2 cellular contexts compared by ENCODE assay signal in the genomic region with DNA sequence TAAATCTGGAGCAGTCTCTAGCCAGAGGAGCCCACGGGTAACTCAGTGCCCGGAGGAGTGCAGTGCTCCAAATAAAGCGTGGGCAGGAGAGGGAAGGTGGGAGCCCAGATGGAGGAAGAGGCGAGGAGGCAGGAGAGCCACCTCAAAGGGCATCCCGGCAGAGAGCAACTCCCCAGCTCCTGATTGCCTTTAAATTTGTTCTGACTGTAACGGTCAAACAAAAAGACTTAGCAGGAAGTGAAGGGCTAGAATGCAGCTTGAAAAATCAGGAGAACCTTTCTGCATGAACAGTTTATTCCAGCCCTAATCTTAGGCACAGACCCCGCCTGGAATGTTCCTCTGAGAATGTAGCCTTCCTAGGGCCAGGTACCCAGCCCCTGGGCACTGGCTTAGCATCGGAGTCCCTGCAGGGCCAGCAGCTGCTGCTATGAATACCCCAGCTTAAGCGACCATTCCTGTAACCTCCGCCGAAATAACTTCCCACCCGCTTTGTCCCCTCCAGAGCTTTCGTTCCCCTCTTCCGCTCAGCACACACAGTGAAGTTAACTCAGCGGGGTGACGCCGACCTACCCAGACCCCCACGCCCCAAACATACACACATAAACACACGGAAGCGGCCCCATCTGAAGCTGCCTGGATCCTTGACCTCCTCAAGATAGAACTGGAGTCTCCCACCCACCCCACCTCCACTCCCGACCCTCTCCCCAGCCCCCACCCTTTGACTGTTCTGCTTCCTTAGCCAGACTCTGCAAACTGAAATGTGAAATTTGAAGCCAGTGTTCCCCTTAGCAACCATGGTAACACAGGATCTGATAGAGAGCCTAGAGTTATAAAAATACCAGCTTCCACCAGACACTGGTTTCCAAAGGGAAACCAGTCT.
TF ChIP-seq lines count a peak whose summit lies in the region.

No MANE protein-coding gene starts in this region.

TF ChIP-seq in liver, 16 proteins besides CTCF, POLR2A, EP300 and RAD21 (continued from another document):
- TF ChIP-seq, protein P1, sequence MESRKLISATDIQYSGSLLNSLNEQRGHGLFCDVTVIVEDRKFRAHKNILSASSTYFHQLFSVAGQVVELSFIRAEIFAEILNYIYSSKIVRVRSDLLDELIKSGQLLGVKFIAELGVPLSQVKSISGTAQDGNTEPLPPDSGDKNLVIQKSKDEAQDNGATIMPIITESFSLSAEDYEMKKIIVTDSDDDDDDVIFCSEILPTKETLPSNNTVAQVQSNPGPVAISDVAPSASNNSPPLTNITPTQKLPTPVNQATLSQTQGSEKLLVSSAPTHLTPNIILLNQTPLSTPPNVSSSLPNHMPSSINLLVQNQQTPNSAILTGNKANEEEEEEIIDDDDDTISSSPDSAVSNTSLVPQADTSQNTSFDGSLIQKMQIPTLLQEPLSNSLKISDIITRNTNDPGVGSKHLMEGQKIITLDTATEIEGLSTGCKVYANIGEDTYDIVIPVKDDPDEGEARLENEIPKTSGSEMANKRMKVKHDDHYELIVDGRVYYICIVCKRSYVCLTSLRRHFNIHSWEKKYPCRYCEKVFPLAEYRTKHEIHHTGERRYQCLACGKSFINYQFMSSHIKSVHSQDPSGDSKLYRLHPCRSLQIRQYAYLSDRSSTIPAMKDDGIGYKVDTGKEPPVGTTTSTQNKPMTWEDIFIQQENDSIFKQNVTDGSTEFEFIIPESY (IDR thresholded peaks at IDR 0.05), result no peak
- no peak for TF ChIP-seq NR2F2 (IDR thresholded peaks at IDR 0.05)
- TF ChIP-seq, protein P2, sequence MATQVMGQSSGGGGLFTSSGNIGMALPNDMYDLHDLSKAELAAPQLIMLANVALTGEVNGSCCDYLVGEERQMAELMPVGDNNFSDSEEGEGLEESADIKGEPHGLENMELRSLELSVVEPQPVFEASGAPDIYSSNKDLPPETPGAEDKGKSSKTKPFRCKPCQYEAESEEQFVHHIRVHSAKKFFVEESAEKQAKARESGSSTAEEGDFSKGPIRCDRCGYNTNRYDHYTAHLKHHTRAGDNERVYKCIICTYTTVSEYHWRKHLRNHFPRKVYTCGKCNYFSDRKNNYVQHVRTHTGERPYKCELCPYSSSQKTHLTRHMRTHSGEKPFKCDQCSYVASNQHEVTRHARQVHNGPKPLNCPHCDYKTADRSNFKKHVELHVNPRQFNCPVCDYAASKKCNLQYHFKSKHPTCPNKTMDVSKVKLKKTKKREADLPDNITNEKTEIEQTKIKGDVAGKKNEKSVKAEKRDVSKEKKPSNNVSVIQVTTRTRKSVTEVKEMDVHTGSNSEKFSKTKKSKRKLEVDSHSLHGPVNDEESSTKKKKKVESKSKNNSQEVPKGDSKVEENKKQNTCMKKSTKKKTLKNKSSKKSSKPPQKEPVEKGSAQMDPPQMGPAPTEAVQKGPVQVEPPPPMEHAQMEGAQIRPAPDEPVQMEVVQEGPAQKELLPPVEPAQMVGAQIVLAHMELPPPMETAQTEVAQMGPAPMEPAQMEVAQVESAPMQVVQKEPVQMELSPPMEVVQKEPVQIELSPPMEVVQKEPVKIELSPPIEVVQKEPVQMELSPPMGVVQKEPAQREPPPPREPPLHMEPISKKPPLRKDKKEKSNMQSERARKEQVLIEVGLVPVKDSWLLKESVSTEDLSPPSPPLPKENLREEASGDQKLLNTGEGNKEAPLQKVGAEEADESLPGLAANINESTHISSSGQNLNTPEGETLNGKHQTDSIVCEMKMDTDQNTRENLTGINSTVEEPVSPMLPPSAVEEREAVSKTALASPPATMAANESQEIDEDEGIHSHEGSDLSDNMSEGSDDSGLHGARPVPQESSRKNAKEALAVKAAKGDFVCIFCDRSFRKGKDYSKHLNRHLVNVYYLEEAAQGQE (IDR thresholded peaks at IDR 0.05), result no peak
- no peak for TF ChIP-seq FOXA2 (IDR thresholded peaks at IDR 0.05)
- no peak for TF ChIP-seq HNF4A (conservative IDR thresholded peaks at IDR 0.05)
- TF ChIP-seq HNF4G (IDR thresholded peaks at IDR 0.05), result no peak
- no peak for TF ChIP-seq GABPA (IDR thresholded peaks at IDR 0.05 in 1 of 2, conservative IDR thresholded peaks at IDR 0.05 in 1 of 2)
- TF ChIP-seq FOXA1 (IDR thresholded peaks at IDR 0.05), result no peak
- no peak for TF ChIP-seq TAF1 (conservative IDR thresholded peaks at IDR 0.05)
- no peak for TF ChIP-seq EGR1 (IDR thresholded peaks at IDR 0.05; ENCODE audit: low read depth in 2 of 2)
- no peak for TF ChIP-seq SP1 (IDR thresholded peaks at IDR 0.05)

TF ChIP-seq in HepG2, 621 proteins besides CTCF, POLR2A, EP300 and RAD21 (continued from another document):
- TF ChIP-seq, protein P3, sequence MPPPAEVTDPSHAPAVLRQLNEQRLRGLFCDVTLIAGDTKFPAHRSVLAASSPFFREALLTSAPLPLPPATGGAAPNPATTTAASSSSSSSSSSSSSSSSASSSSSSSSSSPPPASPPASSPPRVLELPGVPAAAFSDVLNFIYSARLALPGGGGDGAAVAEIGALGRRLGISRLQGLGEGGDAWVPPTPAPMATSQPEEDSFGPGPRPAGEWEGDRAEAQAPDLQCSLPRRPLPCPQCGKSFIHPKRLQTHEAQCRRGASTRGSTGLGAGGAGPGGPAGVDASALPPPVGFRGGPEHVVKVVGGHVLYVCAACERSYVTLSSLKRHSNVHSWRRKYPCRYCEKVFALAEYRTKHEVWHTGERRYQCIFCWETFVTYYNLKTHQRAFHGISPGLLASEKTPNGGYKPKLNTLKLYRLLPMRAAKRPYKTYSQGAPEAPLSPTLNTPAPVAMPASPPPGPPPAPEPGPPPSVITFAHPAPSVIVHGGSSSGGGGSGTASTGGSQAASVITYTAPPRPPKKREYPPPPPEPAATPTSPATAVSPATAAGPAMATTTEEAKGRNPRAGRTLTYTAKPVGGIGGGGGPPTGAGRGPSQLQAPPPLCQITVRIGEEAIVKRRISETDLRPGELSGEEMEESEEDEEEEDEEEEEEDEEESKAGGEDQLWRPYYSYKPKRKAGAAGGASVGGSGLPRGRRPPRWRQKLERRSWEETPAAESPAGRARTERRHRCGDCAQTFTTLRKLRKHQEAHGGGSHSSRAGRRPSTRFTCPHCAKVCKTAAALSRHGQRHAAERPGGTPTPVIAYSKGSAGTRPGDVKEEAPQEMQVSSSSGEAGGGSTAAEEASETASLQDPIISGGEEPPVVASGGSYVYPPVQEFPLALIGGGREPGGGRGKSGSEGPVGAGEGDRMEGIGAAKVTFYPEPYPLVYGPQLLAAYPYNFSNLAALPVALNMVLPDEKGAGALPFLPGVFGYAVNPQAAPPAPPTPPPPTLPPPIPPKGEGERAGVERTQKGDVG (CRISPR knock-in tag; IDR thresholded peaks at IDR 0.05; ENCODE audit: borderline replicate concordance), result no peak
- TF ChIP-seq, protein P4, sequence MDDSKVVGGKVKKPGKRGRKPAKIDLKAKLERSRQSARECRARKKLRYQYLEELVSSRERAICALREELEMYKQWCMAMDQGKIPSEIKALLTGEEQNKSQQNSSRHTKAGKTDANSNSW (CRISPR knock-in tag; IDR thresholded peaks at IDR 0.05; ENCODE audit: borderline replicate concordance), result no peak
- no peak for TF ChIP-seq ZNF468 (CRISPR knock-in tag; IDR thresholded peaks at IDR 0.05)
- TF ChIP-seq, protein P5, sequence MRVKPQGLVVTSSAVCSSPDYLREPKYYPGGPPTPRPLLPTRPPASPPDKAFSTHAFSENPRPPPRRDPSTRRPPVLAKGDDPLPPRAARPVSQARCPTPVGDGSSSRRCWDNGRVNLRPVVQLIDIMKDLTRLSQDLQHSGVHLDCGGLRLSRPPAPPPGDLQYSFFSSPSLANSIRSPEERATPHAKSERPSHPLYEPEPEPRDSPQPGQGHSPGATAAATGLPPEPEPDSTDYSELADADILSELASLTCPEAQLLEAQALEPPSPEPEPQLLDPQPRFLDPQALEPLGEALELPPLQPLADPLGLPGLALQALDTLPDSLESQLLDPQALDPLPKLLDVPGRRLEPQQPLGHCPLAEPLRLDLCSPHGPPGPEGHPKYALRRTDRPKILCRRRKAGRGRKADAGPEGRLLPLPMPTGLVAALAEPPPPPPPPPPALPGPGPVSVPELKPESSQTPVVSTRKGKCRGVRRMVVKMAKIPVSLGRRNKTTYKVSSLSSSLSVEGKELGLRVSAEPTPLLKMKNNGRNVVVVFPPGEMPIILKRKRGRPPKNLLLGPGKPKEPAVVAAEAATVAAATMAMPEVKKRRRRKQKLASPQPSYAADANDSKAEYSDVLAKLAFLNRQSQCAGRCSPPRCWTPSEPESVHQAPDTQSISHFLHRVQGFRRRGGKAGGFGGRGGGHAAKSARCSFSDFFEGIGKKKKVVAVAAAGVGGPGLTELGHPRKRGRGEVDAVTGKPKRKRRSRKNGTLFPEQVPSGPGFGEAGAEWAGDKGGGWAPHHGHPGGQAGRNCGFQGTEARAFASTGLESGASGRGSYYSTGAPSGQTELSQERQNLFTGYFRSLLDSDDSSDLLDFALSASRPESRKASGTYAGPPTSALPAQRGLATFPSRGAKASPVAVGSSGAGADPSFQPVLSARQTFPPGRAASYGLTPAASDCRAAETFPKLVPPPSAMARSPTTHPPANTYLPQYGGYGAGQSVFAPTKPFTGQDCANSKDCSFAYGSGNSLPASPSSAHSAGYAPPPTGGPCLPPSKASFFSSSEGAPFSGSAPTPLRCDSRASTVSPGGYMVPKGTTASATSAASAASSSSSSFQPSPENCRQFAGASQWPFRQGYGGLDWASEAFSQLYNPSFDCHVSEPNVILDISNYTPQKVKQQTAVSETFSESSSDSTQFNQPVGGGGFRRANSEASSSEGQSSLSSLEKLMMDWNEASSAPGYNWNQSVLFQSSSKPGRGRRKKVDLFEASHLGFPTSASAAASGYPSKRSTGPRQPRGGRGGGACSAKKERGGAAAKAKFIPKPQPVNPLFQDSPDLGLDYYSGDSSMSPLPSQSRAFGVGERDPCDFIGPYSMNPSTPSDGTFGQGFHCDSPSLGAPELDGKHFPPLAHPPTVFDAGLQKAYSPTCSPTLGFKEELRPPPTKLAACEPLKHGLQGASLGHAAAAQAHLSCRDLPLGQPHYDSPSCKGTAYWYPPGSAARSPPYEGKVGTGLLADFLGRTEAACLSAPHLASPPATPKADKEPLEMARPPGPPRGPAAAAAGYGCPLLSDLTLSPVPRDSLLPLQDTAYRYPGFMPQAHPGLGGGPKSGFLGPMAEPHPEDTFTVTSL (CRISPR knock-in tag; IDR thresholded peaks at IDR 0.05; ENCODE audit: borderline replicate concordance), result no peak
